1 cellular context compared by ENCODE assay signal in the genomic region with DNA sequence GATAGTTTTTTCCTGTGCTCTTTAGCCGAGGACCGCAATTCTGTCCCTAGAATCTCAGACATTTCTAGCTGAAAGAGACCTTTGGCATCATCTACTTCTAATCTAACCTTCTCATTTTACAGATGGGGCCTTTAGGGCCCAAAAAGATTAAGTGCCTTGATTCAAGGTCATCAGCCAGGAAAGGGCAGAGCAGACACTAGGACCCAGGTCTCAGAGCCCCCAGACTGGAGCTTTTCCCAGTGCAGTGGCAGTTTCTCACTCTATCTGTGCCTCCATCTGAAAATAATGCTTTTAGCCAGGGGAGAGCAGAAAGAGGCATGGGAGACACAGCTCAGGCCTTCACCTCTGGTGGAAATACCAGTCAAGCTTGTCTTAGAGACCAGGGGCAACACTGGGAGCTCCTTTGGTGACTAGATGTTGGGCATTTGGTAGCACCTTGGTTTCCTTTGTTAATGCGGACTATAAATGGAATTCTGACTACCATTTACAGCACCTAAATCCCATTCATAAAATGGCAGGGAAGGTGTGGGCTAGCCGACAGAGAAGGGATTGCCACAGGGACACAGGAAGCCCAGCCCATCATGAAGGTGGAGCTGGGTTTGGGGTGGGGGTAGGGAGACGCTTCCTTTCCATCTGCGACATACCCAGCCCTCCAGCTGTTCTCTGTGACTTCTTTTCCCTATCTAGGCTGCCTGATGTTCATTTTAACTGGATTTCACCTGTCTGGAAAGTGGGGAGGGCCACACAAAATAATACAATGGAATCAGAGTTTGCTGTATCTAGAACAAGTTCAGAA.
TF ChIP-seq lines count a peak whose summit lies in the region.

No MANE protein-coding gene starts in this region.

TF ChIP-seq in HepG2, 621 proteins besides CTCF, POLR2A, EP300 and RAD21:
- TF ChIP-seq, protein P1, sequence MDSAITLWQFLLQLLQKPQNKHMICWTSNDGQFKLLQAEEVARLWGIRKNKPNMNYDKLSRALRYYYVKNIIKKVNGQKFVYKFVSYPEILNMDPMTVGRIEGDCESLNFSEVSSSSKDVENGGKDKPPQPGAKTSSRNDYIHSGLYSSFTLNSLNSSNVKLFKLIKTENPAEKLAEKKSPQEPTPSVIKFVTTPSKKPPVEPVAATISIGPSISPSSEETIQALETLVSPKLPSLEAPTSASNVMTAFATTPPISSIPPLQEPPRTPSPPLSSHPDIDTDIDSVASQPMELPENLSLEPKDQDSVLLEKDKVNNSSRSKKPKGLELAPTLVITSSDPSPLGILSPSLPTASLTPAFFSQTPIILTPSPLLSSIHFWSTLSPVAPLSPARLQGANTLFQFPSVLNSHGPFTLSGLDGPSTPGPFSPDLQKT (CRISPR knock-in tag; IDR thresholded peaks at IDR 0.05; ENCODE audit: borderline replicate concordance), result no peak
- TF ChIP-seq ZNF776 (CRISPR knock-in tag; IDR thresholded peaks at IDR 0.05) (no peak), NR1H2 (CRISPR knock-in tag; IDR thresholded peaks at IDR 0.05; ENCODE audit: borderline replicate concordance, low read depth) (no peak), EEA1 (CRISPR knock-in tag; IDR thresholded peaks at IDR 0.05; ENCODE audit: borderline replicate concordance) (no peak), ZNF160 (CRISPR knock-in tag; IDR thresholded peaks at IDR 0.05) (no peak), MTF2 (CRISPR knock-in tag; IDR thresholded peaks at IDR 0.05; ENCODE audit: borderline replicate concordance) (no peak), SP140L (CRISPR knock-in tag; IDR thresholded peaks at IDR 0.05; ENCODE audit: borderline replicate concordance) (no peak), ZNF883 (CRISPR knock-in tag; IDR thresholded peaks at IDR 0.05; ENCODE audit: not compliant biosample characterization) (no peak), ZNF468 (CRISPR knock-in tag; IDR thresholded peaks at IDR 0.05) (no peak), ZNF556 (CRISPR knock-in tag; IDR thresholded peaks at IDR 0.05; ENCODE audit: borderline replicate concordance) (no peak), BATF2 (CRISPR knock-in tag; IDR thresholded peaks at IDR 0.05) (no peak), ZNF646 (CRISPR knock-in tag; IDR thresholded peaks at IDR 0.05) (no peak), CCDC6 (CRISPR knock-in tag; IDR thresholded peaks at IDR 0.05) (no peak), MATR3 (CRISPR knock-in tag; IDR thresholded peaks at IDR 0.05) (no peak)
- TF ChIP-seq, protein P2, sequence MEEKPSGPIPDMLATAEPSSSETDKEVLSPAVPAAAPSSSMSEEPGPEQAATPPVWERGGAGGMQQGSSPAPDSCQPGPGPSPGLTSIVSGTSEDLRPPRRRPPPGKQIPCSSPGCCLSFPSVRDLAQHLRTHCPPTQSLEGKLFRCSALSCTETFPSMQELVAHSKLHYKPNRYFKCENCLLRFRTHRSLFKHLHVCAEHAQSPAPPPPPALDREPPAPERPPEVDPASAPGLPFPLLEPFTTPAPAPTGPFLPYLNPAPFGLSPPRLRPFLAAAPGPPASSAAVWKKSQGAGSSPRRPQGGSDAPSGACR (CRISPR knock-in tag; IDR thresholded peaks at IDR 0.05), result no peak
